ENCODE assay signal across 12 cellular contexts in the genomic region with DNA sequence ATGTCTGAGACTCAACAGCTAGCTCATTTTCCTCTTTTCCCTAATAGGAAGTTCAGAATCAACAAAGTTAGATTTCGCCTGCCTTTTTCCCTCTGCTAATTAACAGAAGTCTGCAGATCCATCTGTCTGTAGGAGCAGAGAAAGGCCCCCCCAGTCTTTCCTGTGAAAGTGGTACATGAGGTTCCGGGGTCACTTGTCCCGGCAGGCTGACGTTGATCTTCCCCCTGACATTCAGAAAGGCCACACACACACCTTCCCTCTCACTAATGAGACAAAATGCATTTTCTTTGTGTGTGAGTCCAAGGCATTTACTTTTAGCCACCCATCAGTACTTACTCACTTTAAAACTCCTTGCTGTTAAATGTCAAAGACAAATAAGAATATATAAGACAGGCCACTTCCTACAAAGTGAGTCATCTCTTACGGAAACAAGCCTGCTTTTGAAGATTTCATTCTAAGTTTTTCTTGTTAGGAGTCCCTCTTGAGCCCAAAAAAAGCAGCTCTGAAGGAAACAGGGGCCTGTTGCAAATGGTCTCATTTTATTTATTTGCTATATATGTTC.
DNase-seq lines count a peak whose midpoint lies in the region; ATAC-seq, FAIRE-seq and TF ChIP-seq lines count a peak whose summit lies in the region.
"Had no signal": no experiment of that assay in that cellular context is flagged by ENCODE, and none has a peak within 500 bp of the region (broad histone marks: within the 10 kb centered on the region; RNA-seq: fewer than 3 reads in every experiment).

No MANE protein-coding gene starts in this region.

- TF ChIP-seq CTCF in AG04449 (IDR thresholded peaks at IDR 0.05; ENCODE audit: insufficient read depth, low read length, missing control alignments) (no peak), left lung (IDR thresholded peaks at IDR 0.05) (no peak), GM13977 (IDR thresholded peaks at IDR 0.05; ENCODE audit: extremely low read depth, insufficient read depth, missing control alignments) (no peak)

- CTCF ChIA-PET in AG04449 (lab: Yijun Ruan, JAX) = no interaction called here

- in situ Hi-C loops in GM13977 (cut with MboI; ENCODE audit: low pct_unique_long_range_greater_than_20kb, low sequenced_read_pairs, unreplicated experiment) = no loop called here

- H3K4me1 ChIP-seq in adipocyte (ENCODE audit: control insufficient read depth, insufficient read depth, low read length) (peaks cover 40% of the 10 kb centered on the region), left lung (peaks cover 7 to 53% of the 10 kb centered on the region in 2 donors)

- H3K9ac ChIP-seq in adipocyte (ENCODE audit: low read length) = peak overlapping the region; percentile 15
- H3K9ac ChIP-seq: KMS-11, neural progenitor cell had no signal

- peak; percentile 49 for ATAC-seq in left lung
- no peak for ATAC-seq in HG02798 (IDR thresholded peaks at IDR 0.05; ENCODE audit: poor library complexity, unreplicated experiment)

- POLR2A ChIA-PET in AG04449 (lab: Yijun Ruan, JAX) = no interaction called here

- no peak for FAIRE-seq in HTR-8/SVneo (lab: Jason Lieb, UNC)
- FAIRE-seq: G401.6 had no signal

- intact Hi-C loops in left lung (cut with DNase I) = no loop called here

- H3K27ac ChIP-seq in left lung = peak overlapping the region in 1 of 2 donors; percentile 45
- no peak overlapping the region for H3K27ac ChIP-seq in substantia nigra (ENCODE audit: low read depth, low read length, poor library complexity, severe bottlenecking)
- H3K27ac ChIP-seq: KMS-11, neural progenitor cell had no signal

- H3K36me3 ChIP-seq in adipocyte (ENCODE audit: control insufficient read depth, insufficient read depth, low read length, severe bottlenecking) (peaks cover 6% of the 10 kb centered on the region), left lung (no peaks in the 10 kb centered on the region)
- H3K36me3 ChIP-seq: neural progenitor cell had no signal

- no peaks in the 10 kb centered on the region for H3K27me3 ChIP-seq in adipocyte (replicated peaks; ENCODE audit: control insufficient read depth, insufficient read depth, low read length)
- no peaks in the 10 kb centered on the region for H3K27me3 ChIP-seq in left lung
- H3K27me3 ChIP-seq: neural progenitor cell had no signal

- DNase-seq in AG04449 (ENCODE audit: low read depth, low spot score) (peak; percentile 19), HTR-8/SVneo (ENCODE audit: insufficient read length, low spot score) (peak; percentile 19), adipocyte (ENCODE audit: low read depth) (peak; percentile 81), left lung (no peak), GM13977 (ENCODE audit: low spot score) (no peak), substantia nigra (lab: John Stamatoyannopoulos, UW) (no peak), HuH-7 (ENCODE audit: low spot score) (no peak)
- DNase-seq: stimulated activated naive CD4-positive, alpha-beta T cell treated with Interleukin-2 at 50 U/mL for 16 hours had no signal

- H3K4me3 ChIP-seq in AG04449 (ENCODE audit: low read depth, low read length) (no peak overlapping the region), adipocyte (ENCODE audit: low read length) (no peak overlapping the region), left lung (no peak overlapping the region)
- H3K4me3 ChIP-seq: neural progenitor cell had no signal

- no peaks in the 10 kb centered on the region for H3K9me3 ChIP-seq in adipocyte (ENCODE audit: control insufficient read depth, low read length)
- no peaks in the 10 kb centered on the region for H3K9me3 ChIP-seq in left lung

Comparison
In these comparisons a context has a peak if more than half of its experiments do, and no peak if none do; other contexts are left out.
1. DNase-seq: peak in AG04449 (single experiment), HTR-8/SVneo (single experiment) and adipocyte (single experiment); none in left lung (0 of 2), GM13977 (single experiment), substantia nigra (0 of 49) and HuH-7 (single experiment).